8 cellular contexts compared by ENCODE assay signal in the genomic region with DNA sequence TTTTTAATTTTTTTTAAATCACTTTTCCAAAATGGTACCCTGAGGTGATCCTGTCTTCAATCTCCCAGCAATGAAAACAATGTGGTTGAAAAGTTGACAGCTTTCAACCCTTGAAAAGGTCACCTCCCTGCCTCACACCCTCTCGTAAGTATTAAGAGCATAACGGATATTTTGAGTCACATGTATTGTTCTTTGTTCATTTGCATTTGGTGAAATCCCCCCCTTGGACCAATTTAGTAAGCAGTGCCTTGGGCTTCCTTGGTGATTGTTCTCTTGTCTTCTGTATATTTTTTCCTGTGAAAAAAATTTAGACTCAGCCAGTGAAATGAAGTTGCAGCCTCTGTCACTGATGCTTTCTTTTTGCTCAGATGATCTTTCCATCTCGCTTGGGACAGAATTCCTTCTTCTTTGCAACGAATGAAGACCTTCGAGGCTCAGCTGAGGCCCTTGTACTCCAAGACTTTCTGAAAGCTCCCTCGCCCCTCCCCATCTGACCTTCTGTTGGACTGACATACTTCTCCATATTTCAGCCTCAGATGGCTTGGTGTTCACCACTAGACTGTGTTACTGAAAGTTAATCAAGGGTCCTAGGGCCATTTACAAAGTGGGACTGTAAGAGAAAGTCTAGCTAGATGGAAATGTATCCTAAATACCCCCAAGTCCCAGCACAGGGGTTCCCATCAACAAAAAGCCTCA.
DNase-seq lines count a peak whose midpoint lies in the region; ATAC-seq, FAIRE-seq and TF ChIP-seq lines count a peak whose summit lies in the region.

No MANE protein-coding gene starts in this region.

- no peaks in the 10 kb centered on the region for H3K27me3 Mint-ChIP-seq in type B pancreatic cell

- no peak overlapping the region for H3K4me3 Mint-ChIP-seq in type B pancreatic cell

- no peak for TF ChIP-seq POLR2A in GM12891 (IDR thresholded peaks at IDR 0.05; ENCODE audit: low read depth, low read length)

- peak; percentile 18 for ATAC-seq in GM21717 (IDR thresholded peaks at IDR 0.05; ENCODE audit: unreplicated experiment)

- H3K4me3 ChIP-seq in fibroblast of pulmonary artery (replicated peaks; ENCODE audit: low read depth, low read length), result no peak overlapping the region

- peaks cover 37% of the 10 kb centered on the region for H3K4me1 Mint-ChIP-seq in type B pancreatic cell (ENCODE audit: unreplicated experiment)

- in situ Hi-C loops in SK-MEL-5 (cut with HindIII; ENCODE audit: low pct_unique_long_range_greater_than_20kb, low sequenced_read_pairs), result no loop called here

- peak overlapping the region; percentile 65 for H3K27ac Mint-ChIP-seq in type B pancreatic cell

- peaks cover 14% of the 10 kb centered on the region for H3K36me3 Mint-ChIP-seq in type B pancreatic cell

- DNase-seq in GM12891 (ENCODE audit: insufficient read length, low spot score), result no peak
- DNase-seq in SK-MEL-5 (ENCODE audit: low read depth, low spot score), result peak; percentile 37
- DNase-seq in fibroblast of pulmonary artery (ENCODE audit: low read depth), result peak; percentile 21
- DNase-seq in type B pancreatic cell (ENCODE audit: extremely low spot score, unreplicated experiment), result no peak
- no peak for DNase-seq in occipital lobe (lab: John Stamatoyannopoulos, UW)
- DNase-seq in NCI-H1694 (lab: John Stamatoyannopoulos, UW), result no peak
- no peak for DNase-seq in NCI-H774 (lab: John Stamatoyannopoulos, UW)

- FAIRE-seq in GM12891 (lab: Jason Lieb, UNC), result no peak

- TF ChIP-seq CTCF in fibroblast of pulmonary artery (IDR thresholded peaks at IDR 0.05; ENCODE audit: low read length, missing control alignments) (no peak), type B pancreatic cell (conservative IDR thresholded peaks at IDR 0.05) (no peak)

- peaks cover 5% of the 10 kb centered on the region for H3K9me3 Mint-ChIP-seq in type B pancreatic cell

TF ChIP-seq in GM12891, 5 proteins besides CTCF, POLR2A, EP300 and RAD21:
- no peak for TF ChIP-seq POLR2AphosphoS5 (IDR thresholded peaks at IDR 0.05; ENCODE audit: low read depth, low read length)
- TF ChIP-seq PAX5 (IDR thresholded peaks at IDR 0.05; ENCODE audit: insufficient read depth, low read length, severe bottlenecking), result no peak
- no peak for TF ChIP-seq SPI1 (IDR thresholded peaks at IDR 0.05; ENCODE audit: low read depth, low read length)
- TF ChIP-seq TAF1 (IDR thresholded peaks at IDR 0.05; ENCODE audit: low read depth, low read length), result no peak
- TF ChIP-seq POU2F2 (IDR thresholded peaks at IDR 0.05; ENCODE audit: low read depth, low read length), result peak; percentile 95

Comparison
In these comparisons a context has a peak if more than half of its experiments do, and no peak if none do; other contexts are left out.
1. DNase-seq: peak in SK-MEL-5 (single experiment) and fibroblast of pulmonary artery (single experiment); none in GM12891 (single experiment), type B pancreatic cell (single experiment), occipital lobe (single experiment), NCI-H1694 (single experiment) and NCI-H774 (single experiment).